In the genomic region with DNA sequence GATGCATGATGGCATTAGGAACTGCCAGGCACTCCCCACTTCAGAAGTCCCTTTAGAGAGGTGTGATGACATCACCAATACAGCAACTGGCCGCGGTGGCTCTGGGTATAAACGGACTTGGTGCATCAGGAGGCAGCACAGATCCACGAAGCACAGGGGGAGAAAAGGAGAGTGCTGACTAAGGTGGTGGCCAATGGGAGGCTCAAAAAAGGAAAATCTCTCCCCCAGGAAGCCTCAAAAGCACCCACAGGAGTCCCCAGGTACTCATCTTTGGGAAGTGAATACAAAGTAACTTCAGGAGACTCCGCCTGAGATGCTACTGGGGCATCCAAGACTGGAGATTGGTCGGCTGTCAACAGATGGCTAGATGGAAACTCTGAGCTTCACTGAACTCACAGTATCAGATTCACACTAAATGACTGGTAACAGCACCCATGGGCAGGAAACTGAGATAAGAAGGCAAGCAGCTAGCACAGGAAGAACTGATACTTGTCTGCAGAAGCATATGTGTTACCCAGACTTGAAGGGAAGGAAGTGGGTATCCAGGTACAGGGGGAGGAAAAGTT, we compare ENCODE assay signal across 9 cellular contexts. TPM values are rescaled to one million over a fixed set of nuclear protein-coding genes. Genes with fewer than 3 reads are reported as not detected.
DNase-seq lines count a peak whose midpoint lies in the region; ATAC-seq, FAIRE-seq and TF ChIP-seq lines count a peak whose summit lies in the region.
"Had no signal": no experiment of that assay in that cellular context is flagged by ENCODE, and none has a peak within 500 bp of the region (broad histone marks: within the 10 kb centered on the region; RNA-seq: fewer than 3 reads in every experiment).

No MANE protein-coding gene starts in this region.

- H3K27me3 ChIP-seq in pancreas: no peaks in the 10 kb centered on the region

- peak; percentile 73 for ATAC-seq in GM19328 (IDR thresholded peaks at IDR 0.05; ENCODE audit: unreplicated experiment)
- ATAC-seq in HG03139 (IDR thresholded peaks at IDR 0.05; ENCODE audit: unreplicated experiment): peak; percentile 75
- ATAC-seq in pancreas: no peak

- H3K36me3 ChIP-seq in pancreas: no peaks in the 10 kb centered on the region

- intact Hi-C loops in pancreas (cut with DNase I): no loop called here

- no peak for TF ChIP-seq CTCF in pancreas (IDR thresholded peaks at IDR 0.05)

- peaks cover 0 to 17% (median 6%) of the 10 kb centered on the region in 3 donors for H3K4me1 ChIP-seq in pancreas

- no peaks in the 10 kb centered on the region for H3K9me3 ChIP-seq in pancreas

- H3K27ac ChIP-seq in pancreas: no peak overlapping the region
- H3K27ac ChIP-seq: KMS-11 had no signal

- WGBS in pancreas, 2 donors: 79 to 92% methylated on average over 6 of the region's 6 CpGs

- no peak for FAIRE-seq in pancreas (lab: Jason Lieb, UNC)

- peak; percentile 48 for DNase-seq in activated CD8-positive, alpha-beta memory T cell treated with anti-CD3 and anti-CD28 coated beads, Interleukin-2, amount 50 U/mL, for 4 hours
- DNase-seq in stimulated activated CD4-positive, alpha-beta T cell treated with anti-CD3 and anti-CD28 coated beads, Interleukin-15, amount 100 ng/mL, for 1 hour (ENCODE audit: low read depth in 1 of 2, low spot score in 1 of 2): peak; percentile 11 to 26
- DNase-seq in pons (ENCODE audit: low spot score) (no peak), NCI-H146 (lab: John Stamatoyannopoulos, UW) (no peak), SKM-1 (lab: John Stamatoyannopoulos, UW; ENCODE audit: unreplicated experiment) (no peak), pancreas (no peak)

- H3K4me3 ChIP-seq in pancreas: no peak overlapping the region

RNA-seq across cellular contexts. Expression of a gene that starts 7.6 kb away (rescaled TPM):
- 10 to 100 TPM in 2 of 6 donors, 1 to 10 TPM in 4; 3.7 to 12.1 (median 6.1) TPM for total RNA-seq in pancreas
- 1 to 10 TPM; 1.5 to 2.2 TPM for polyA plus RNA-seq in pancreas

Comparison
In these comparisons a context has a peak if more than half of its experiments do, and no peak if none do; other contexts are left out.
1. ATAC-seq: peak in GM19328 (single experiment) and HG03139 (single experiment); none in pancreas (0 of 4).
2. DNase-seq: peak in activated CD8-positive, alpha-beta memory T cell treated with anti-CD3 and anti-CD28 coated beads, Interleukin-2, amount 50 U/mL, for 4 hours (single experiment) and stimulated activated CD4-positive, alpha-beta T cell treated with anti-CD3 and anti-CD28 coated beads, Interleukin-15, amount 100 ng/mL, for 1 hour (2 of 2); none in pons (single experiment), NCI-H146 (single experiment), SKM-1 (single experiment) and pancreas (0 of 6).